ENCODE assay signal across 8 cellular contexts in genomic region chr13:79404985-79405384, GRCh38. TPM values are rescaled to one million over a fixed set of nuclear protein-coding genes. Genes with fewer than 3 reads are reported as not detected.
DNase-seq lines count a peak whose midpoint lies in the region; ATAC-seq and TF ChIP-seq lines count a peak whose summit lies in the region.

No MANE protein-coding gene starts in this region.

- no peak overlapping the region for H3K4me3 ChIP-seq in KMS-11 (IDR thresholded peaks at IDR 0.05; ENCODE audit: insufficient read depth, low read depth, low read length)
- H3K4me3 ChIP-seq in duodenal mucosa (ENCODE audit: low read depth in 1 of 2, low read length in 2 of 2): peak overlapping the region; percentile 79 to 88
- peak overlapping the region; percentile 97 for H3K4me3 ChIP-seq in parathyroid adenoma (ENCODE audit: low read depth, low read length)

- ATAC-seq in HG03520 (IDR thresholded peaks at IDR 0.05; ENCODE audit: unreplicated experiment): no peak

- peak overlapping the region; percentile 88 for H3K27ac ChIP-seq in KMS-11
- H3K27ac ChIP-seq in duodenal mucosa (ENCODE audit: low read depth, low read length): no peak overlapping the region
- H3K27ac ChIP-seq in parathyroid adenoma: no peak overlapping the region

- H3K9me3 ChIP-seq in duodenal mucosa (ENCODE audit: control insufficient read depth in 1 of 2, low read length in 2 of 2) (no peaks in the 10 kb centered on the region), parathyroid adenoma (ENCODE audit: control insufficient read depth, low read length) (no peaks in the 10 kb centered on the region)

- H3K36me3 Mint-ChIP-seq in mesothelial cell of epicardium: peaks cover 6% of the 10 kb centered on the region

- H3K79me2 ChIP-seq in KMS-11 (ENCODE audit: insufficient read depth, low read depth) (peaks cover 66% of the 10 kb centered on the region), parathyroid adenoma (peaks cover 12% of the 10 kb centered on the region)

- no peak for TF ChIP-seq CTCF in KMS-11 (conservative IDR thresholded peaks at IDR 0.05; ENCODE audit: low read depth, low read length)
- TF ChIP-seq CTCF in parathyroid adenoma (IDR thresholded peaks at IDR 0.05): no peak
- no peak for TF ChIP-seq CTCF in mesothelial cell of epicardium (IDR thresholded peaks at IDR 0.05; ENCODE audit: unreplicated experiment)

- H3K4me1 Mint-ChIP-seq in mesothelial cell of epicardium: peaks cover 50% of the 10 kb centered on the region

- no peak overlapping the region for H3K4me3 Mint-ChIP-seq in mesothelial cell of epicardium

- H3K36me3 ChIP-seq in KMS-11 (ENCODE audit: insufficient read depth): no peaks in the 10 kb centered on the region
- H3K36me3 ChIP-seq in duodenal mucosa (ENCODE audit: control insufficient read depth in 1 of 2, insufficient read depth in 2 of 2, low read length in 2 of 2): peaks cover 0 to 3% of the 10 kb centered on the region in 2 donors
- no peaks in the 10 kb centered on the region for H3K36me3 ChIP-seq in parathyroid adenoma (ENCODE audit: control insufficient read depth, insufficient read depth, low read length)

- H3K9ac ChIP-seq in KMS-11 (peak overlapping the region; percentile 97), duodenal mucosa (ENCODE audit: low read depth in 1 of 2, low read length in 2 of 2) (peak overlapping the region; percentile 91 to 94), parathyroid adenoma (no peak overlapping the region)

- DNase-seq in D341Med (ENCODE audit: low spot score) (peak; percentile 38), hypothalamus (lab: John Stamatoyannopoulos, UW) (no peak), mesothelial cell of epicardium (ENCODE audit: low spot score in 2 of 2, unreplicated experiment in 2 of 2) (no peak), mesenteric fat pad (ENCODE audit: low spot score) (no peak)

- no peak overlapping the region for H3K27ac Mint-ChIP-seq in mesothelial cell of epicardium

- H3K4me2 ChIP-seq in KMS-11 (peak overlapping the region; percentile 89), parathyroid adenoma (ENCODE audit: low read length) (peak overlapping the region; percentile 90)

- H3K27me3 Mint-ChIP-seq in mesothelial cell of epicardium (ENCODE audit: low read depth): no peaks in the 10 kb centered on the region

- H3K4me1 ChIP-seq in KMS-11 (ENCODE audit: low read depth, poor library complexity, severe bottlenecking) (peaks cover 40% of the 10 kb centered on the region), duodenal mucosa (ENCODE audit: control insufficient read depth in 1 of 2, insufficient read depth in 2 of 2, low read length in 2 of 2) (peaks cover 34 to 43% of the 10 kb centered on the region in 2 donors), parathyroid adenoma (peaks cover 3% of the 10 kb centered on the region)

- H3K9me3 Mint-ChIP-seq in mesothelial cell of epicardium: no peaks in the 10 kb centered on the region

- peak overlapping the region; percentile 48; the same call in 1 of the 2 replicates for H2AFZ ChIP-seq in KMS-11 (ENCODE audit: low read depth)
- H2AFZ ChIP-seq in parathyroid adenoma: peak overlapping the region; percentile 96

- no peaks in the 10 kb centered on the region for H4K20me1 ChIP-seq in KMS-11 (ENCODE audit: insufficient read depth)

- no peaks in the 10 kb centered on the region for H3K27me3 ChIP-seq in KMS-11 (ENCODE audit: insufficient read depth, low read depth)
- no peaks in the 10 kb centered on the region for H3K27me3 ChIP-seq in duodenal mucosa (ENCODE audit: control insufficient read depth in 1 of 2, insufficient read depth in 2 of 2, low read length in 2 of 2)
- no peaks in the 10 kb centered on the region for H3K27me3 ChIP-seq in parathyroid adenoma (ENCODE audit: control insufficient read depth, insufficient read depth, low read length)

RNA-seq across cellular contexts. Expression of gene RBM26, which starts 1.1 kb away (rescaled TPM):
- total RNA-seq in mesothelial cell of epicardium: 82.0 to 87.3 TPM (median 84.9 TPM) in 3 replicates
- 32.2 TPM for total RNA-seq in mesenteric fat pad
